Comparison of ENCODE assay signal across 26 cellular contexts in genomic region chr3:179880868-179881267, GRCh38.
"Had no signal": no experiment of that assay in that cellular context is flagged by ENCODE, and none has a peak within 500 bp of the region (broad histone marks: within the 10 kb centered on the region; RNA-seq: fewer than 3 reads in every experiment).

No MANE protein-coding gene starts in this region.

- DNase-seq: activated CD4-positive, alpha-beta T cell treated with anti-CD3 and anti-CD28 coated beads for 1 hour; activated CD8-positive, alpha-beta memory T cell treated with anti-CD3 and anti-CD28 coated beads for 24 hours; activated CD8-positive, alpha-beta memory T cell treated with anti-CD3 and anti-CD28 coated beads, Interleukin-2, amount 50 U/mL, for 48 hours; activated effector memory CD4-positive, alpha-beta T cell treated with anti-CD3 and anti-CD28 coated beads, Interleukin-2, amount 50 U/mL, for 16 hours; activated naive CD4-positive, alpha-beta T cell treated with anti-CD3 and anti-CD28 coated beads, Interleukin-2, amount 50 U/mL, for 16 hours; activated T-cell treated with anti-CD3 and anti-CD28 coated beads, Interleukin-2, amount 50 U/mL, for 72 hours; cerebellar nuclear complex; foreskin keratinocyte; glutamatergic neuron; hypothalamus; immature natural killer cell; kidney glomerular epithelial cell; left ventricle myocardium inferior; mammary epithelial cell; nephron progenitor cell; retina; stimulated activated CD4-positive, alpha-beta T cell treated with anti-CD3 and anti-CD28 coated beads, Interleukin-12 subunit alpha, Interleukin-12 subunit beta, amount 100 ng/mL, for 4 hours; stimulated activated CD4-positive, alpha-beta T cell treated with anti-CD3 and anti-CD28 coated beads, Interleukin-1b, Interleukin-23, amount 100 ng/mL, for 48 hours; stimulated activated naive CD8-positive, alpha-beta T cell treated with anti-CD3 and anti-CD28 coated beads, Interleukin-15, Interleukin-2, amounts not matched to agents 100 U/mL and 50 U/mL, for 24 hours; T-helper 17 cell; trophoblast cell had no signal

- H3K4me1 ChIP-seq: ascending aorta, breast epithelium, foreskin keratinocyte, vagina had no signal

- H3K27me3 ChIP-seq: ascending aorta, breast epithelium, foreskin keratinocyte, vagina had no signal

- H3K27ac ChIP-seq: ascending aorta, breast epithelium, epithelial cell of prostate, foreskin keratinocyte, left ventricle myocardium inferior, vagina, VCaP had no signal

- H3K4me3 ChIP-seq: ascending aorta, breast epithelium, left ventricle myocardium inferior, vagina had no signal

- H3K36me3 ChIP-seq: ascending aorta, breast epithelium, left ventricle myocardium inferior, vagina had no signal

- ATAC-seq: activated T-cell treated with anti-CD3 and anti-CD28 coated beads, Interleukin-2, amount 50 U/mL, for 72 hours; foreskin keratinocyte; stimulated activated naive CD8-positive, alpha-beta T cell treated with anti-CD3 and anti-CD28 coated beads, Interleukin-15, Interleukin-2, amounts not matched to agents 100 U/mL and 50 U/mL, for 24 hours; T-helper 17 cell had no signal

- H3K9me3 ChIP-seq: ascending aorta, breast epithelium, left ventricle myocardium inferior, vagina had no signal
